18 cellular contexts compared by ENCODE assay signal in genomic region chr7:107728276-107728675, GRCh38. TPM values are rescaled to one million over a fixed set of nuclear protein-coding genes. Genes with fewer than 3 reads are reported as not detected.
DNase-seq lines count a peak whose midpoint lies in the region; ATAC-seq and TF ChIP-seq lines count a peak whose summit lies in the region.
"Had no signal": no experiment of that assay in that cellular context is flagged by ENCODE, and none has a peak within 500 bp of the region (broad histone marks: within the 10 kb centered on the region; RNA-seq: fewer than 3 reads in every experiment).

No MANE protein-coding gene starts in this region.

- H3K4me1 Mint-ChIP-seq in activated T-cell treated with anti-CD3 and anti-CD28 coated beads, Interleukin-2, amount 50 U/mL, for 72 hours (ENCODE audit: low read depth), result no peaks in the 10 kb centered on the region

- no peaks in the 10 kb centered on the region for H3K36me3 Mint-ChIP-seq in activated T-cell treated with anti-CD3 and anti-CD28 coated beads, Interleukin-2, amount 50 U/mL, for 72 hours (ENCODE audit: insufficient read depth in 2 of 2)
- H3K36me3 Mint-ChIP-seq: CD4-positive, alpha-beta memory T cell had no signal

- no peak for DNase-seq in activated T-cell treated with anti-CD3 and anti-CD28 coated beads, Interleukin-2, amount 50 U/mL, for 72 hours
- no peak for DNase-seq in activated T-cell treated with anti-CD3 and anti-CD28 coated beads, Interleukin-2, amount 50 U/mL, for 48 hours
- DNase-seq in IMR-90 (peak; percentile 1), iris pigment epithelial cell (ENCODE audit: low read depth) (peak; percentile 8), testis (no peak), SW 1271 (lab: John Stamatoyannopoulos, UW) (no peak), heart left ventricle (no peak)
- DNase-seq: 8988T; ACHN; C1 segment of cervical spinal cord; Calu3; CD4-positive, alpha-beta memory T cell; COR-L47; DMS53; DMS79 treated with DMSO at 0.1 percent for 48 hours; H7; HCEC 1CT had no signal

- no peak overlapping the region for H3K4ac ChIP-seq in IMR-90 (ENCODE audit: low read depth, low read length)

- H2BK15ac ChIP-seq in IMR-90 (ENCODE audit: low read depth, low read length), result no peak overlapping the region

- peak in 1 of 2 donors; percentile 9 for ATAC-seq in activated T-cell treated with anti-CD3 and anti-CD28 coated beads, Interleukin-2, amount 50 U/mL, for 72 hours (replicated peaks in 1 of 2)
- ATAC-seq in IMR-90 (ENCODE audit: low read depth) (no peak), heart left ventricle (no peak)
- ATAC-seq: A549 had no signal

- no peak overlapping the region for H2AK9ac ChIP-seq in IMR-90 (replicated peaks; ENCODE audit: low read depth, low read length, poor library complexity)

- no peak overlapping the region for H3K9ac ChIP-seq in IMR-90 (ENCODE audit: low read depth, low read length)

- intact Hi-C loops in IMR-90 (cut with micrococcal nuclease), result loop anchor here (5.0 kb wide), 2 partner anchors 146 to 526 kb away; partner anchors contain the start of gene BCAP29
- intact Hi-C loops in testis (cut with DNase I; ENCODE audit: low total_unique reads), result loop anchor here (10.0 kb wide), 1 partner anchor 263 kb away; no protein-coding TSS in a partner anchor
- intact Hi-C loops in heart left ventricle (cut with DNase I), result loop anchor here in 8 of 10 donors (5.0 to 10.0 kb wide), 5 partner anchors 143 to 533 kb away; partner anchors contain the start of gene BCAP29 (in 1 of the 8)

- no peak overlapping the region for H2AK5ac ChIP-seq in IMR-90 (ENCODE audit: low read depth, low read length)

- peaks cover 0 to 2% of the 10 kb centered on the region in 2 donors for H3K9me3 Mint-ChIP-seq in activated T-cell treated with anti-CD3 and anti-CD28 coated beads, Interleukin-2, amount 50 U/mL, for 72 hours

- H4K20me1 ChIP-seq in IMR-90 (ENCODE audit: insufficient read depth, low read length), result no peaks in the 10 kb centered on the region

- TF ChIP-seq CTCF in IMR-90 (conservative IDR thresholded peaks at IDR 0.05; ENCODE audit: low read depth, low read length), result no peak
- TF ChIP-seq CTCF in testis (IDR thresholded peaks at IDR 0.05), result no peak
- TF ChIP-seq CTCF in heart left ventricle (IDR thresholded peaks at IDR 0.05), result no peak

- no peak overlapping the region for H4K5ac ChIP-seq in IMR-90 (ENCODE audit: low read depth, low read length)

- H3K23ac ChIP-seq in IMR-90 (ENCODE audit: low read depth, low read length), result no peak overlapping the region

- H3K27me3 ChIP-seq in IMR-90 (ENCODE audit: control insufficient read depth, insufficient read depth, low read length), result peaks cover 4% of the 10 kb centered on the region
- H3K27me3 ChIP-seq in testis, result no peaks in the 10 kb centered on the region
- peaks cover 0 to 14% (median 0%) of the 10 kb centered on the region in 9 donors for H3K27me3 ChIP-seq in heart left ventricle

- H3K18ac ChIP-seq in IMR-90 (ENCODE audit: low read depth, low read length), result no peak overlapping the region

- H3K14ac ChIP-seq in IMR-90 (replicated peaks; ENCODE audit: low read depth, low read length), result no peak overlapping the region

- H3K9me3 ChIP-seq in IMR-90 (ENCODE audit: control insufficient read depth, insufficient read depth, low read length) (no peaks in the 10 kb centered on the region), testis (no peaks in the 10 kb centered on the region), heart left ventricle (no peaks in the 10 kb centered on the region)

- TF ChIP-seq RAD21 in IMR-90 (IDR thresholded peaks at IDR 0.05; ENCODE audit: low read length), result no peak

- H4K91ac ChIP-seq in IMR-90 (ENCODE audit: insufficient read depth, low read depth, low read length), result no peak overlapping the region

- no peak for TF ChIP-seq POLR2A in IMR-90 (IDR thresholded peaks at IDR 0.05; ENCODE audit: low read depth, low read length)
- no peak for TF ChIP-seq POLR2A in testis (IDR thresholded peaks at IDR 0.05)
- no peak for TF ChIP-seq POLR2A in heart left ventricle (IDR thresholded peaks at IDR 0.05)

- peaks cover 25% of the 10 kb centered on the region for H3K27me3 Mint-ChIP-seq in activated T-cell treated with anti-CD3 and anti-CD28 coated beads, Interleukin-2, amount 50 U/mL, for 72 hours (ENCODE audit: low read depth)

- no peaks in the 10 kb centered on the region for H3K36me3 ChIP-seq in IMR-90 (ENCODE audit: control insufficient read depth, insufficient read depth, low read length)
- H3K36me3 ChIP-seq in testis (ENCODE audit: low read depth, missing control alignments), result no peaks in the 10 kb centered on the region
- H3K36me3 ChIP-seq in heart left ventricle, result no peaks in the 10 kb centered on the region

- H4K8ac ChIP-seq in IMR-90 (ENCODE audit: low read depth in 2 of 2, low read length in 2 of 2), result no peak overlapping the region

- peak overlapping the region; percentile 58 for H3K27ac Mint-ChIP-seq in activated T-cell treated with anti-CD3 and anti-CD28 coated beads, Interleukin-2, amount 50 U/mL, for 72 hours
- H3K27ac Mint-ChIP-seq: CD4-positive, alpha-beta memory T cell had no signal

- H3K9me1 ChIP-seq in IMR-90 (ENCODE audit: insufficient read depth, low read length), result no peaks in the 10 kb centered on the region

- H2BK120ac ChIP-seq in IMR-90 (ENCODE audit: low read depth, low read length), result no peak overlapping the region

- H3K4me3 Mint-ChIP-seq in activated T-cell treated with anti-CD3 and anti-CD28 coated beads, Interleukin-2, amount 50 U/mL, for 72 hours, result no peak overlapping the region
- H3K4me3 Mint-ChIP-seq: CD4-positive, alpha-beta memory T cell had no signal

- dilution Hi-C loops in IMR-90 (cut with HindIII; ENCODE audit: low sequenced_read_pairs, unreplicated experiment), result no loop called here

- H3K79me1 ChIP-seq in IMR-90 (ENCODE audit: low read depth in 1 of 2, low read length in 2 of 2), result no peaks in the 10 kb centered on the region

- no peaks in the 10 kb centered on the region; the same call in 1 of the 2 replicates for H3K4me1 ChIP-seq in IMR-90 (ENCODE audit: control insufficient read depth, insufficient read depth, low read length)
- H3K4me1 ChIP-seq in testis, result no peaks in the 10 kb centered on the region
- no peaks in the 10 kb centered on the region for H3K4me1 ChIP-seq in heart left ventricle
- H3K4me1 ChIP-seq: A549 had no signal

- no peak overlapping the region for H2BK5ac ChIP-seq in IMR-90 (ENCODE audit: low read depth, low read length, poor library complexity, severe bottlenecking)

- BruUV-seq in IMR-90 (replicated peaks; lab: Mats Ljungman, UMichigan), result no TSS peak

- POLR2A ChIA-PET in IMR-90 (lab: Charles Lee; ENCODE audit: unreplicated experiment), result no interaction called here

- H2BK20ac ChIP-seq in IMR-90 (ENCODE audit: low read depth, low read length), result no peak overlapping the region

- H2AFZ ChIP-seq in IMR-90 (replicated peaks; ENCODE audit: low read length, poor library complexity), result no peak overlapping the region

- H3K4me2 ChIP-seq in IMR-90 (ENCODE audit: low read depth, low read length), result no peak overlapping the region
- H3K4me2 ChIP-seq: A549 had no signal

- H3K4me3 ChIP-seq in IMR-90 (ENCODE audit: insufficient read depth, low read depth, low read length), result no peak overlapping the region
- no peak overlapping the region for H3K4me3 ChIP-seq in testis
- H3K4me3 ChIP-seq in heart left ventricle, result no peak overlapping the region
- H3K4me3 ChIP-seq: A549 had no signal

- H3K27ac ChIP-seq in IMR-90 (ENCODE audit: insufficient read depth, low read length), result no peak overlapping the region
- no peak overlapping the region for H3K27ac ChIP-seq in testis
- H3K27ac ChIP-seq in heart left ventricle, result no peak overlapping the region
- H3K27ac ChIP-seq: A549 had no signal

- in situ Hi-C loops in IMR-90 (cut with MboI; ENCODE audit: low sequenced_read_pairs), result loop anchor here (10.0 to 25.0 kb wide), 2 partner anchors 409 to 533 kb away; partner anchors contain the start of gene LAMB4

- CTCF ChIA-PET in IMR-90 (lab: Yijun Ruan, JAX), result no interaction called here

- no peak overlapping the region for H3K56ac ChIP-seq in IMR-90 (ENCODE audit: extremely low read depth, insufficient read depth, low read length)

TF ChIP-seq in IMR-90, 13 proteins besides CTCF, POLR2A, EP300 and RAD21:
- TF ChIP-seq NFE2L2 (IDR thresholded peaks at IDR 0.05; ENCODE audit: low read depth, low read length) (no peak), ELK1 (IDR thresholded peaks at IDR 0.05; ENCODE audit: borderline replicate concordance, low read depth, low read length) (no peak), BHLHE40 (IDR thresholded peaks at IDR 0.05; ENCODE audit: low read depth, low read length) (no peak), RFX5 (IDR thresholded peaks at IDR 0.05; ENCODE audit: low read depth, low read length) (no peak), FOS (IDR thresholded peaks at IDR 0.05; ENCODE audit: low read depth, low read length) (no peak), MAFK (IDR thresholded peaks at IDR 0.05; ENCODE audit: low read depth, low read length) (no peak)

RNA-seq across cellular contexts. Expression of gene CBLL1, which starts 15.7 kb away (rescaled TPM):
- total RNA-seq in activated T-cell treated with anti-CD3 and anti-CD28 coated beads, Interleukin-2, amount 50 U/mL, for 72 hours, result 10 to 100 TPM; 39.8 to 44.6 TPM
- total RNA-seq in IMR-90 (2012; rRNA removed) (15.6 and 20.3 TPM in 2 replicates), testis (10 to 100 TPM; 29.2 to 42.6 TPM), heart left ventricle (10 to 100 TPM; 17.1 to 39.8 (median 24.3) TPM)
- polyA plus RNA-seq in IMR-90 (2012; rRNA removed) (19.0 and 19.7 TPM in 2 replicates), testis (ENCODE audit: insufficient read depth, low read depth, low replicate concordance) (58.1 TPM), heart left ventricle (10 to 100 TPM in 1 of 2 donors, 1 to 10 TPM in 1; 5.0 to 11.3 TPM)
- 4.3 and 7.1 TPM in 2 replicates for polyA plus RNA-seq in IMR-90 (2012; cell fraction: cytosol; rRNA removed)
- 9.9 and 27.7 TPM in 2 replicates for polyA plus RNA-seq in IMR-90 (2012; cell fraction: nucleus; rRNA removed; ENCODE audit: low replicate concordance)

Comparison
In these comparisons a context has a peak if more than half of its experiments do, and no peak if none do; other contexts are left out.
1. DNase-seq: peak in IMR-90 (single experiment) and iris pigment epithelial cell (single experiment); none in activated T-cell treated with anti-CD3 and anti-CD28 coated beads, Interleukin-2, amount 50 U/mL, for 72 hours (0 of 2), activated T-cell treated with anti-CD3 and anti-CD28 coated beads, Interleukin-2, amount 50 U/mL, for 48 hours (0 of 2), testis (single experiment), SW 1271 (0 of 2) and heart left ventricle (0 of 5).